ENCODE assay signal across 18 cellular contexts in genomic region chr7:28005848-28006233, GRCh38.
DNase-seq lines count a peak whose midpoint lies in the region; ATAC-seq and TF ChIP-seq lines count a peak whose summit lies in the region.
"Had no signal": no experiment of that assay in that cellular context is flagged by ENCODE, and none has a peak within 500 bp of the region (broad histone marks: within the 10 kb centered on the region; RNA-seq: fewer than 3 reads in every experiment).

No MANE protein-coding gene starts in this region.

- H3K9me3 ChIP-seq in WERI-Rb-1 (ENCODE audit: severe bottlenecking): no peaks in the 10 kb centered on the region
- H3K9me3 ChIP-seq in smooth muscle cell (replicated peaks; ENCODE audit: low read depth): no peaks in the 10 kb centered on the region
- H3K9me3 ChIP-seq: BLaER1, left lung, right lobe of liver, SJCRH30 had no signal

- no peak for TF ChIP-seq CTCF in WERI-Rb-1 (IDR thresholded peaks at IDR 0.05; ENCODE audit: low read depth, low read length)
- TF ChIP-seq CTCF in smooth muscle cell (IDR thresholded peaks at IDR 0.05; ENCODE audit: borderline replicate concordance, insufficient read depth, poor library complexity, severe bottlenecking): no peak

- H3K4me3 ChIP-seq in WERI-Rb-1 (ENCODE audit: low read depth, low read length): no peak overlapping the region
- no peak overlapping the region for H3K4me3 ChIP-seq in smooth muscle cell
- H3K4me3 ChIP-seq: BLaER1, left lung, right lobe of liver, SJCRH30 had no signal

- peaks cover 28% of the 10 kb centered on the region for H3F3A ChIP-seq in smooth muscle cell (ENCODE audit: low read depth)

- H2AFZ ChIP-seq in smooth muscle cell (ENCODE audit: low read depth): no peak overlapping the region

- no peaks in the 10 kb centered on the region for H3K27me3 ChIP-seq in WERI-Rb-1 (ENCODE audit: insufficient read depth, low read depth, severe bottlenecking)
- H3K27me3 ChIP-seq in smooth muscle cell (ENCODE audit: low read depth): no peaks in the 10 kb centered on the region
- H3K27me3 ChIP-seq: BLaER1, left lung, right lobe of liver, SJCRH30 had no signal

- H3K4me1 ChIP-seq in smooth muscle cell (ENCODE audit: low read depth): peaks cover 6% of the 10 kb centered on the region
- H3K4me1 ChIP-seq: BLaER1, left lung, SJCRH30 had no signal

- peak overlapping the region; percentile 58 for H3K4me2 ChIP-seq in smooth muscle cell
- H3K4me2 ChIP-seq: BLaER1 had no signal

- H4K20me1 ChIP-seq in smooth muscle cell (ENCODE audit: low read depth): peaks cover 3% of the 10 kb centered on the region
- H4K20me1 ChIP-seq: BLaER1 had no signal

- H3K27ac ChIP-seq in WERI-Rb-1: no peak overlapping the region; the same call in 1 of the 2 replicates
- H3K27ac ChIP-seq in smooth muscle cell (ENCODE audit: low read depth): peak overlapping the region; percentile 80
- H3K27ac ChIP-seq: BLaER1, left lung, SJCRH30 had no signal

- ATAC-seq in activated CD4-positive, CD25-positive, alpha-beta regulatory T cell treated with anti-CD3 and anti-CD28 coated beads, Interleukin-2, amount 50 U/mL, for 24 hours: peak; percentile 71 to 75
- no peak for ATAC-seq in GM19023 (IDR thresholded peaks at IDR 0.05; ENCODE audit: unreplicated experiment)
- ATAC-seq: activated naive CD8-positive, alpha-beta T cell treated with anti-CD3 and anti-CD28 coated beads, Interleukin-2, amount 50 U/mL, for 24 hours; left lung had no signal

- DNase-seq in activated CD4-positive, CD25-positive, alpha-beta regulatory T cell treated with anti-CD3 and anti-CD28 coated beads, Interleukin-2, amount 50 U/mL, for 72 hours: no peak
- DNase-seq in WERI-Rb-1: peak; percentile 47
- DNase-seq in iris pigment epithelial cell (ENCODE audit: low read depth): peak; percentile 29
- DNase-seq in smooth muscle cell (lab: John Stamatoyannopoulos, UW; ENCODE audit: unreplicated experiment): no peak
- DNase-seq in activated gamma-delta T cell treated with Interleukin-2 at 50 U/mL for 16 hours: no peak
- no peak for DNase-seq in hypothalamus (lab: John Stamatoyannopoulos, UW)
- DNase-seq: 8988T; activated naive CD8-positive, alpha-beta T cell treated with anti-CD3 and anti-CD28 coated beads, Interleukin-2, amount 50 U/mL, for 24 hours; left lung; NCI-H1105; NCI-H526 treated with DMSO at 0.1 percent for 48 hours; SJCRH30; stimulated activated naive CD4-positive, alpha-beta T cell; trophoblast cell had no signal

- H3K36me3 ChIP-seq in WERI-Rb-1: no peaks in the 10 kb centered on the region
- no peaks in the 10 kb centered on the region for H3K36me3 ChIP-seq in smooth muscle cell (ENCODE audit: low read depth)
- H3K36me3 ChIP-seq: BLaER1, left lung, right lobe of liver, SJCRH30 had no signal

- H3K79me2 ChIP-seq in smooth muscle cell (ENCODE audit: low read depth): peaks cover 21% of the 10 kb centered on the region

- 6% methylated on average over 1 of the region's 1 CpG for WGBS in smooth muscle cell (ENCODE audit: low lambda C conversion rate)

- peak overlapping the region; percentile 25 for H3K9ac ChIP-seq in smooth muscle cell (ENCODE audit: low read depth)
- H3K9ac ChIP-seq: BLaER1 had no signal

Comparison
In these comparisons a context has a peak if more than half of its experiments do, and no peak if none do; other contexts are left out.
1. DNase-seq: peak in WERI-Rb-1 (single experiment) and iris pigment epithelial cell (single experiment); none in activated CD4-positive, CD25-positive, alpha-beta regulatory T cell treated with anti-CD3 and anti-CD28 coated beads, Interleukin-2, amount 50 U/mL, for 72 hours (single experiment), smooth muscle cell (single experiment), activated gamma-delta T cell treated with Interleukin-2 at 50 U/mL for 16 hours (single experiment) and hypothalamus (0 of 51).